9 cellular contexts compared by ENCODE assay signal in genomic region chr14:103880334-103880985, GRCh38. TPM values are rescaled to one million over a fixed set of nuclear protein-coding genes. Genes with fewer than 3 reads are reported as not detected.
A peak's percentile ranks its signal among the peaks of the same experiment; 100 is the strongest.
DNase-seq lines count a peak whose midpoint lies in the region; ATAC-seq and TF ChIP-seq lines count a peak whose summit lies in the region.
"Had no signal": no experiment of that assay in that cellular context is flagged by ENCODE, and none has a peak within 500 bp of the region (broad histone marks: within the 10 kb centered on the region; RNA-seq: fewer than 3 reads in every experiment).

No MANE protein-coding gene starts in this region.

- H3K4me3 ChIP-seq in DND-41 (ENCODE audit: low read depth in 1 of 2, low read length in 2 of 2) = no peak overlapping the region
- peak overlapping the region; percentile 16 to 18 for H3K4me3 ChIP-seq in cardiac fibroblast (replicated peaks in 1 of 2; ENCODE audit: low read depth in 2 of 2, low read length in 2 of 2)
- peak overlapping the region; percentile 9 to 38 (median 38) for H3K4me3 ChIP-seq in liver (ENCODE audit: low read depth in 1 of 3, low read length in 3 of 3)
- H3K4me3 ChIP-seq in suprapubic skin = peak overlapping the region; percentile 23

- no peak overlapping the region for H3K27ac Mint-ChIP-seq in glutamatergic neuron (ENCODE audit: unreplicated experiment)

- no peaks in the 10 kb centered on the region for H3K79me2 ChIP-seq in DND-41 (ENCODE audit: insufficient read depth, low read length)

- H3K36me3 Mint-ChIP-seq in glutamatergic neuron (ENCODE audit: unreplicated experiment) = no peaks in the 10 kb centered on the region

- ATAC-seq in DND-41 (ENCODE audit: insufficient read depth, low read depth) = peak; percentile 70
- no peak for ATAC-seq in HG03460 (IDR thresholded peaks at IDR 0.05; ENCODE audit: unreplicated experiment)
- no peak for ATAC-seq in GM19328 (IDR thresholded peaks at IDR 0.05; ENCODE audit: unreplicated experiment)

- H3K27ac ChIP-seq in DND-41 (ENCODE audit: low read length) = no peak overlapping the region
- H3K27ac ChIP-seq in liver (ENCODE audit: low read depth in 1 of 2, low read length in 2 of 2) = peak overlapping the region; percentile 93 to 99
- H3K27ac ChIP-seq in suprapubic skin = peak overlapping the region; percentile 68

- H3K4me1 ChIP-seq in DND-41 (ENCODE audit: insufficient read depth, low read length) (peaks cover 11% of the 10 kb centered on the region; the same call in 1 of the 2 replicates), liver (ENCODE audit: control insufficient read depth in 4 of 4, insufficient read depth in 4 of 4, low read length in 3 of 4) (peaks cover 27 to 45% (median 35%) of the 10 kb centered on the region in 4 donors), suprapubic skin (peaks cover 35% of the 10 kb centered on the region)

- H3K9me3 Mint-ChIP-seq in glutamatergic neuron (ENCODE audit: unreplicated experiment) = peaks cover 3% of the 10 kb centered on the region

- TF ChIP-seq CTCF in DND-41 (IDR thresholded peaks at IDR 0.05; ENCODE audit: borderline replicate concordance, extremely low read depth, low read length, poor library complexity, severe bottlenecking) (no peak), cardiac fibroblast (IDR thresholded peaks at IDR 0.05; ENCODE audit: low read depth, low read length) (no peak), liver (IDR thresholded peaks at IDR 0.05; ENCODE audit: low read depth, low read length, missing input control) (no peak), suprapubic skin (IDR thresholded peaks at IDR 0.05) (no peak), glutamatergic neuron (IDR thresholded peaks at IDR 0.05; ENCODE audit: partially characterized antibody, unreplicated experiment) (no peak)

- no peaks in the 10 kb centered on the region for H3K36me3 ChIP-seq in DND-41 (ENCODE audit: insufficient read depth, low read length)
- no peaks in the 10 kb centered on the region for H3K36me3 ChIP-seq in liver (ENCODE audit: control insufficient read depth in 4 of 4, insufficient read depth in 3 of 4, low read depth in 1 of 4, low read length in 3 of 4)
- H3K36me3 ChIP-seq in suprapubic skin = no peaks in the 10 kb centered on the region

- TF ChIP-seq EP300 in suprapubic skin (IDR thresholded peaks at IDR 0.05) = no peak

- no peak overlapping the region for H2AFZ ChIP-seq in DND-41 (ENCODE audit: low read depth, low read length)

- H3K4me3 Mint-ChIP-seq in glutamatergic neuron (ENCODE audit: unreplicated experiment) = no peak overlapping the region

- 4% methylated on average over 18 of the region's 18 CpGs for WGBS in liver
- WGBS in suprapubic skin = 19% methylated on average over 7 of the region's 18 CpGs

- no peak for TF ChIP-seq POLR2A in suprapubic skin (IDR thresholded peaks at IDR 0.05)

- H3K27me3 ChIP-seq in DND-41 (ENCODE audit: insufficient read depth, low read length, poor library complexity) = peaks cover 17% of the 10 kb centered on the region
- H3K27me3 ChIP-seq in liver (ENCODE audit: control insufficient read depth in 4 of 4, insufficient read depth in 4 of 4, low read length in 3 of 4) = no peaks in the 10 kb centered on the region
- H3K27me3 ChIP-seq in suprapubic skin = no peaks in the 10 kb centered on the region

- H3K9ac ChIP-seq in DND-41 (ENCODE audit: low read depth, low read length) (no peak overlapping the region), liver (ENCODE audit: low read depth in 1 of 2, low read length in 2 of 2) (peak overlapping the region in 1 of 2 donors; percentile 86)

- H3K4me1 Mint-ChIP-seq in glutamatergic neuron (ENCODE audit: low read depth, unreplicated experiment) = peaks cover 9% of the 10 kb centered on the region

- H3K9me3 ChIP-seq in DND-41 (ENCODE audit: insufficient read depth, low read length, severe bottlenecking) (no peaks in the 10 kb centered on the region), liver (ENCODE audit: control insufficient read depth in 4 of 4, low read length in 3 of 4) (no peaks in the 10 kb centered on the region), suprapubic skin (no peaks in the 10 kb centered on the region)

- no peak for TF ChIP-seq RAD21 in liver (IDR thresholded peaks at IDR 0.05)

- H3K4me2 ChIP-seq in DND-41 (ENCODE audit: insufficient read depth, low read length) = 0 out of 2 replicates have a peak overlapping the region, but pooled peaks have one; percentile 12

- H4K20me1 ChIP-seq in DND-41 (ENCODE audit: insufficient read depth, low read length) = peaks cover 2% of the 10 kb centered on the region; the same call in 1 of the 2 replicates

- DNase-seq in DND-41 (peak; percentile 36), NCI-H2171 (lab: John Stamatoyannopoulos, UW) (peak; percentile 18), cardiac fibroblast (ENCODE audit: low read depth in 2 of 2) (peak; percentile 61 to 88), suprapubic skin (ENCODE audit: low spot score in 2 of 2) (peak; percentile 88 to 92), glutamatergic neuron (no peak)

- H3K27me3 Mint-ChIP-seq in glutamatergic neuron (ENCODE audit: unreplicated experiment) = no peaks in the 10 kb centered on the region

TF ChIP-seq in liver, 16 proteins besides CTCF, POLR2A, EP300 and RAD21:
- TF ChIP-seq GABPA (IDR thresholded peaks at IDR 0.05 in 1 of 2, conservative IDR thresholded peaks at IDR 0.05 in 1 of 2) = no peak
- no peak for TF ChIP-seq FOXA1 (IDR thresholded peaks at IDR 0.05)
- TF ChIP-seq MAX (IDR thresholded peaks at IDR 0.05) = no peak
- TF ChIP-seq EGR1 (IDR thresholded peaks at IDR 0.05; ENCODE audit: low read depth in 2 of 2) = peak in 1 of 2 donors; percentile 3
- TF ChIP-seq ATF3 (IDR thresholded peaks at IDR 0.05) = no peak
- peak; percentile 71 for TF ChIP-seq NR2F2 (IDR thresholded peaks at IDR 0.05)
- TF ChIP-seq ZBTB33 (IDR thresholded peaks at IDR 0.05) = no peak
- peak in 1 of 2 donors; percentile 45 for TF ChIP-seq RXRA (IDR thresholded peaks at IDR 0.05)
- TF ChIP-seq SP1 (IDR thresholded peaks at IDR 0.05) = peak; percentile 62
- peak; percentile 46 for TF ChIP-seq YY1 (IDR thresholded peaks at IDR 0.05)
- peak; percentile 6 for TF ChIP-seq HNF4G (IDR thresholded peaks at IDR 0.05)
- TF ChIP-seq REST (IDR thresholded peaks at IDR 0.05) = peak; percentile 91
- TF ChIP-seq JUND (IDR thresholded peaks at IDR 0.05) = no peak
- peak; percentile 7 for TF ChIP-seq FOXA2 (IDR thresholded peaks at IDR 0.05)
- no peak for TF ChIP-seq TAF1 (conservative IDR thresholded peaks at IDR 0.05)
- peak in 1 of 2 donors; percentile 38 for TF ChIP-seq HNF4A (conservative IDR thresholded peaks at IDR 0.05)

RNA-seq across cellular contexts. Expression of gene PPP1R13B, which starts 33.1 kb away (rescaled TPM):
- total RNA-seq in liver (10 to 100 TPM in 1 of 2 donors, 1 to 10 TPM in 1; 3.2 to 15.1 TPM), suprapubic skin (10 to 100 TPM; 21.7 to 51.6 (median 36.4) TPM), glutamatergic neuron (ENCODE audit: unreplicated experiment) (24.6 TPM)
- polyA plus RNA-seq in liver = 1 to 10 TPM; 4.1 to 6.1 TPM

RNA-seq across cellular contexts. Expression of gene TDRD9, which starts 47.8 kb away (rescaled TPM):
- total RNA-seq in liver (1 to 10 TPM in 1 of 2 donors, under 1 TPM in 1; 0.56 to 1.0 TPM), suprapubic skin (1 to 10 TPM in 2 of 4 donors, not detected in 2; 1.0 to 1.7 TPM), glutamatergic neuron (ENCODE audit: unreplicated experiment) (not detected)
- polyA plus RNA-seq in liver = under 1 TPM; 0.12 to 0.36 TPM
- total RNA-seq: NCI-H460 had no signal

Comparison
In these comparisons a context has a peak if more than half of its experiments do, and no peak if none do; other contexts are left out.
1. H3K4me3 ChIP-seq: peak in cardiac fibroblast (2 of 2), liver (3 of 3) and suprapubic skin (single experiment); none in DND-41 (0 of 2).